1 cellular context compared by ENCODE assay signal in the genomic region with DNA sequence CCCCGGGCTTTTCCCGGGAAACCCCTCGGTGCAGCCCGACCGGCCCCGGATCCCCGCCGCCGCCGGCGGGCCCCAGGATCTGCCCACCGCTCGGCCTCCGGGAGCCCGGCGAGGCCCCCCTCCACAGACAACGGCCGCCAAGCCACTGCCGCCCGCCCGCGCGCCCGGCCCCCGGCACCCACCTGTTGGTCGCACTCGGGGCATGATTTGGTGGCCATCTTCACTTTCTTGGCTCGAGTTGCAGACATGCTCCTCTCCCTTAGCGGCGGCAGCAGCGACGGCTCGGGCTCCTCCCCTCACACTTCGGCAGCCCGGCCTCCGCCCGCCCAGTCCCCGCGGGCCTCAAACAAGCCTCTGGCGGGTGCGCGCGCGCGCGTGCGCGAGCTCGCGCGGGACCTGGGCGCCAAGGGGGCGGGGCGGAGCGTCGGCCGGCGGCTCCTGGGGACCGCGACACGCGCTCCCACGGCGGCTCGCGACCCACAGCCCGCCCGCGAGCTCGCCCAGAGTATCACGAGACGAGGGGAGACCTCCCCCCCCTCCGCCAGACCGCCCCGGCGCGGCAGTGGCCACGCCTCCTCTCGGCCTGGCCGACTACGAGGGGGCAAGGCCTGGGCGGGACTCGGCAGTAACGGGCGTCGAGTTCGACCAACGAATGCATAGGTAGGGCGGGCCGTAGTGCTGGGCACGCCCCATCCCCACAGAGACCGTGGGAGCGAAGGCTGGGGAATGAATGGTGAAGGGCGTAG.
A peak's percentile ranks its signal among the peaks of the same experiment; 100 is the strongest.
TF ChIP-seq lines count a peak whose summit lies in the region.

A gene with protein sequence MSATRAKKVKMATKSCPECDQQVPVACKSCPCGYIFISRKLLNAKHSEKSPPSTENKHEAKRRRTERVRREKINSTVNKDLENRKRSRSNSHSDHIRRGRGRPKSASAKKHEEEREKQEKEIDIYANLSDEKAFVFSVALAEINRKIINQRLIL (minus strand): TSS at position 279 of the 746 bp plus-strand sequence. CDS start 31 bp downstream, at position 248.

TF ChIP-seq in K562, 482 proteins besides CTCF, POLR2A, EP300 and RAD21 (continued from another document and continues in another):
- TF ChIP-seq ETS1 (conservative IDR thresholded peaks at IDR 0.05; ENCODE audit: control insufficient read depth, low read depth, low read length) (peak; percentile 62), E4F1 (CRISPR knock-in tag; IDR thresholded peaks at IDR 0.05; ENCODE audit: borderline replicate concordance) (0 out of 2 replicates have a peak, but pooled peaks have one; percentile 51), GATAD2B (IDR thresholded peaks at IDR 0.05; ENCODE audit: borderline replicate concordance) (peak; percentile 99), SAFB2 (IDR thresholded peaks at IDR 0.05; ENCODE audit: borderline replicate concordance, low read depth, low read length, severe bottlenecking) (no peak), ZNF175 (CRISPR knock-in tag; IDR thresholded peaks at IDR 0.05; ENCODE audit: low read depth) (no peak), BACH1 (tag; IDR thresholded peaks at IDR 0.05) (no peak), EGR1 (conservative IDR thresholded peaks at IDR 0.05) (peak; percentile 19; the same call in 1 of the 2 replicates), HSF4 (CRISPR knock-in tag; IDR thresholded peaks at IDR 0.05; ENCODE audit: borderline replicate concordance) (no peak), MTA3 (IDR thresholded peaks at IDR 0.05; ENCODE audit: borderline replicate concordance) (0 out of 2 replicates have a peak, but pooled peaks have one; percentile 82), NFE2L1 (tag; IDR thresholded peaks at IDR 0.05; ENCODE audit: borderline replicate concordance, low read depth) (no peak), CTCFL (IDR thresholded peaks at IDR 0.05; ENCODE audit: borderline replicate concordance, insufficient read depth, low read depth, low read length, poor library complexity, severe bottlenecking) (peak; percentile 5), ZFP36 (IDR thresholded peaks at IDR 0.05; ENCODE audit: low read depth, low read length, partially characterized antibody) (no peak), ZBTB17 (CRISPR knock-in tag; IDR thresholded peaks at IDR 0.05) (no peak), ZNF57 (CRISPR knock-in tag; IDR thresholded peaks at IDR 0.05) (no peak), ERF (CRISPR knock-in tag; IDR thresholded peaks at IDR 0.05) (no peak), CHD2 (IDR thresholded peaks at IDR 0.05; ENCODE audit: low read depth, low read length) (peak; percentile 86), PURB (CRISPR knock-in tag; IDR thresholded peaks at IDR 0.05; ENCODE audit: low read depth) (no peak), TFAM (CRISPR knock-in tag; conservative IDR thresholded peaks at IDR 0.05) (no peak), TOE1 (IDR thresholded peaks at IDR 0.05; ENCODE audit: borderline replicate concordance) (peak; percentile 16; the same call in 1 of the 2 replicates), TOE1 (CRISPR knock-in tag; IDR thresholded peaks at IDR 0.05; ENCODE audit: borderline replicate concordance, low read depth) (no peak), NCOA1 (IDR thresholded peaks at IDR 0.05; ENCODE audit: low read depth) (no peak), NONO (IDR thresholded peaks at IDR 0.05; ENCODE audit: low read depth in 2 of 2, low read length in 1 of 2) (peak in 1 of 2 experiments; percentile 92; a peak in 3 of 4 replicates), CSDE1 (IDR thresholded peaks at IDR 0.05) (no peak), ZNF766 (CRISPR knock-in tag; conservative IDR thresholded peaks at IDR 0.05) (peak; percentile 84)
- TF ChIP-seq, protein P1, sequence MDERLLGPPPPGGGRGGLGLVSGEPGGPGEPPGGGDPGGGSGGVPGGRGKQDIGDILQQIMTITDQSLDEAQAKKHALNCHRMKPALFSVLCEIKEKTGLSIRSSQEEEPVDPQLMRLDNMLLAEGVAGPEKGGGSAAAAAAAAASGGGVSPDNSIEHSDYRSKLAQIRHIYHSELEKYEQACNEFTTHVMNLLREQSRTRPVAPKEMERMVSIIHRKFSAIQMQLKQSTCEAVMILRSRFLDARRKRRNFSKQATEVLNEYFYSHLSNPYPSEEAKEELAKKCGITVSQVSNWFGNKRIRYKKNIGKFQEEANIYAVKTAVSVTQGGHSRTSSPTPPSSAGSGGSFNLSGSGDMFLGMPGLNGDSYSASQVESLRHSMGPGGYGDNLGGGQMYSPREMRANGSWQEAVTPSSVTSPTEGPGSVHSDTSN (CRISPR knock-in tag; IDR thresholded peaks at IDR 0.05; ENCODE audit: low read depth) = peak; percentile 55
- TF ChIP-seq, protein P1 (tag; conservative IDR thresholded peaks at IDR 0.05; ENCODE audit: low read depth) = peak; percentile 88
- TF ChIP-seq, protein P2, sequence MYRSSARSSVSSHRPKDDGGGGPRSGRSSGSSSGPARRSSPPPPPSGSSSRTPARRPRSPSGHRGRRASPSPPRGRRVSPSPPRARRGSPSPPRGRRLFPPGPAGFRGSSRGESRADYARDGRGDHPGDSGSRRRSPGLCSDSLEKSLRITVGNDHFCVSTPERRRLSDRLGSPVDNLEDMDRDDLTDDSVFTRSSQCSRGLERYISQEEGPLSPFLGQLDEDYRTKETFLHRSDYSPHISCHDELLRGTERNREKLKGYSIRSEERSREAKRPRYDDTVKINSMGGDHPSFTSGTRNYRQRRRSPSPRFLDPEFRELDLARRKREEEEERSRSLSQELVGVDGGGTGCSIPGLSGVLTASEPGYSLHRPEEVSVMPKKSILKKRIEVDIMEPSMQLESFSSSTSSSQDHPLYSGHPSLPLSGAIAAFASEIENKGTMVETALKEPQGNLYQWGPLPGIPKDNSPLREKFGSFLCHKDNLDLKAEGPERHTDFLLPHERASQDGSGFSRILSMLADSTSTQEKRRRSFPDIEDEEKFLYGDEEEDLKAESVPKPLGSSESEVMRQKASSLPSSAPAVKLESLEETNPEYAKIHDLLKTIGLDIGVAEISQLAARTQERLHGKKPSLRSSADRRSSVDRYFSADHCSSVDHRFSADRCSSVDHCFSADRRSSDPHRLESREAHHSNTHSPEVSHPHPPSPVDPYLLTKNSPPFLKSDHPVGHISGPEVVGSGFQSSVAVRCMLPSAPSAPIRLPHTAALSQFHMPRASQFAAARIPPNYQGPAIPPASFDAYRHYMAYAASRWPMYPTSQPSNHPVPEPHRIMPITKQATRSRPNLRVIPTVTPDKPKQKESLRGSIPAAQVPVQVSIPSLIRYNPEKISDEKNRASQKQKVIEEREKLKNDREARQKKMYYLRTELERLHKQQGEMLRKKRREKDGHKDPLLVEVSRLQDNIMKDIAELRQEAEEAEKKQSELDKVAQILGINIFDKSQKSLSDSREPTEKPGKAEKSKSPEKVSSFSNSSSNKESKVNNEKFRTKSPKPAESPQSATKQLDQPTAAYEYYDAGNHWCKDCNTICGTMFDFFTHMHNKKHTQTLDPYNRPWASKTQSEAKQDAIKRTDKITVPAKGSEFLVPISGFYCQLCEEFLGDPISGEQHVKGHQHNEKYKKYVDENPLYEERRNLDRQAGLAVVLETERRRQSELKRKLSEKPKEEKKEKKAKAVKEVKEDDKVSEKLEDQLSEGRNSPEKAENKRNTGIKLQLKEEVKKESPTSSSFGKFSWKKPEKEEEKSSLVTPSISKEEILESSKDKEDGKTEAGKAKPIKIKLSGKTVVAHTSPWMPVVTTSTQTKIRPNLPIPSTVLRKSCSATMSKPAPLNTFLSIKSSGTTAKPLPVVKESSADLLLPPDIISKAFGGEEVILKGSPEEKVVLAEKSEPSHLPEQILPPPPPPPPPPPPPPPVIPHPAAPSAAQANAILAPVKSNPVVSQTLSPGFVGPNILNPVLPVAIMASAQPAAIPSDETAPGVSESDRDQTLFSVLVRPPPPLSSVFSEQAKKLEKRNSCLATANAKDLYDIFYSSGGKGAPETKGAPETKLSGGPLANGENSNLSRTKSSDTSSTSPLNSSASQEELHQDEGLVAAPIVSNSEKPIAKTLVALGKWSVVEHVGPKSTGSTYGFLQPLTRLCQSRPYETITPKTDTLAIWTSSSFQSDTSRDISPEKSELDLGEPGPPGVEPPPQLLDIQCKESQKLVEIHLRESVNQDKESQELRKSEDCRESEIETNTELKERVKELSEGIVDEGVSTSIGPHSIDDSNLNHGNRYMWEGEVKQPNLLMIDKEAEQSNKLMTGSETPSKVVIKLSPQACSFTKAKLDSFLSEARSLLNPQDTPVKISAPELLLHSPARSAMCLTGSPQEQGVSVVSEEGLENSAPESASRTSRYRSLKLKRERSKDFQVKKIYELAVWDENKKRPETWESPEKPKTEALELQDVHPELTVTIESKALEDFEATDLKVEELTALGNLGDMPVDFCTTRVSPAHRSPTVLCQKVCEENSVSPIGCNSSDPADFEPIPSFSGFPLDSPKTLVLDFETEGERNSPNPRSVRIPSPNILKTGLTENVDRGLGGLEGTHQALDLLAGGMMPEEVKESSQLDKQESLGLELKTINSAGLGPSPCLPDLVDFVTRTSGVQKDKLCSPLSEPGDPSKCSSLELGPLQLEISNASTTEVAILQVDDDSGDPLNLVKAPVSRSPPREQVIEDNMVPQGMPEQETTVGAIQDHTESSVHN (IDR thresholded peaks at IDR 0.05; ENCODE audit: borderline replicate concordance in 1 of 2, low read depth in 1 of 2) = no peak
- TF ChIP-seq, protein P3, sequence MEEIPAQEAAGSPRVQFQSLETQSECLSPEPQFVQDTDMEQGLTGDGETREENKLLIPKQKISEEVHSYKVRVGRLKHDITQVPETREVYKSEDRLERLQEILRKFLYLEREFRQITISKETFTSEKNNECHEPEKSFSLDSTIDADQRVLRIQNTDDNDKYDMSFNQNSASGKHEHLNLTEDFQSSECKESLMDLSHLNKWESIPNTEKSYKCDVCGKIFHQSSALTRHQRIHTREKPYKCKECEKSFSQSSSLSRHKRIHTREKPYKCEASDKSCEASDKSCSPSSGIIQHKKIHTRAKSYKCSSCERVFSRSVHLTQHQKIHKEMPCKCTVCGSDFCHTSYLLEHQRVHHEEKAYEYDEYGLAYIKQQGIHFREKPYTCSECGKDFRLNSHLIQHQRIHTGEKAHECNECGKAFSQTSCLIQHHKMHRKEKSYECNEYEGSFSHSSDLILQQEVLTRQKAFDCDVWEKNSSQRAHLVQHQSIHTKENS (CRISPR knock-in tag; IDR thresholded peaks at IDR 0.05) = no peak
- TF ChIP-seq, protein P4, sequence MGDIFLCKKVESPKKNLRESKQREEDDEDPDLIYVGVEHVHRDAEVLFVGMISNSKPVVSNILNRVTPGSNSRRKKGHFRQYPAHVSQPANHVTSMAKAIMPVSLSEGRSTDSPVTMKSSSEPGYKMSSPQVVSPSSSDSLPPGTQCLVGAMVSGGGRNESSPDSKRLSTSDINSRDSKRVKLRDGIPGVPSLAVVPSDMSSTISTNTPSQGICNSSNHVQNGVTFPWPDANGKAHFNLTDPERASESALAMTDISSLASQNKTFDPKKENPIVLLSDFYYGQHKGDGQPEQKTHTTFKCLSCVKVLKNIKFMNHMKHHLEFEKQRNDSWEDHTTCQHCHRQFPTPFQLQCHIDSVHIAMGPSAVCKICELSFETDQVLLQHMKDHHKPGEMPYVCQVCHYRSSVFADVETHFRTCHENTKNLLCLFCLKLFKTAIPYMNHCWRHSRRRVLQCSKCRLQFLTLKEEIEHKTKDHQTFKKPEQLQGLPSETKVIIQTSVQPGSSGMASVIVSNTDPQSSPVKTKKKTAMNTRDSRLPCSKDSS (IDR thresholded peaks at IDR 0.05; ENCODE audit: low read depth, partially characterized antibody) = no peak
